Comparison of ENCODE assay signal across 1 cellular context in the genomic region with DNA sequence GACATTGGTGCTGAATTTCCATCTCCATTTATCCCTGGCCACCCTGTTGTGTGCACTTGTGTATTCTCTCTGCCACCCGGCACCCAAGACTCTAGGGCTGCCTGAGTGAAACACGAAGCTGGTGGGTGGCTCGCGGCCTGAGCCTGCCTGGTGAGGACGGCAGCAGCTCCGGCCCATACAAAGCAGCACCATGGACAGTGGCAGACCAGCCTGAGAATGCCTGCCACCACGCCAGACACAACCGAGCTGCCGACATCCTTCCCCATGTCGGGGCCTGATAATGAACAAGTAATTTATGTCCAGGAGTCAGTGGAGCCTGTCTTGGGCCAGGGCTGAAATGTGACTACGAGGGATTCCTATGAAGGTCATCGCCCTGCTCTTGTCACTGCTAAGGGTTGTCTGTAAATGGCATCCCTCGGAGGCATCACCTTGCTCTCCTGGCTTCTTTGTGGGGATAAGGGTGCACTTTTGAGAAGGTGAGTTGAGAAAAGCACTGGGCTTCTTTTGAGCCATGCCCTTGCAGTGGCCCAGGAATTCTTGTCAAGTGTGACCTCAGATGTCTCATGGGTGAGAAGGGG.
A peak's percentile ranks its signal among the peaks of the same experiment; 100 is the strongest.
TF ChIP-seq lines count a peak whose summit lies in the region.

No MANE protein-coding gene starts in this region.

TF ChIP-seq in HepG2, 621 proteins besides CTCF, POLR2A, EP300 and RAD21 (continued from another document and continues in another):
- TF ChIP-seq, protein P1, sequence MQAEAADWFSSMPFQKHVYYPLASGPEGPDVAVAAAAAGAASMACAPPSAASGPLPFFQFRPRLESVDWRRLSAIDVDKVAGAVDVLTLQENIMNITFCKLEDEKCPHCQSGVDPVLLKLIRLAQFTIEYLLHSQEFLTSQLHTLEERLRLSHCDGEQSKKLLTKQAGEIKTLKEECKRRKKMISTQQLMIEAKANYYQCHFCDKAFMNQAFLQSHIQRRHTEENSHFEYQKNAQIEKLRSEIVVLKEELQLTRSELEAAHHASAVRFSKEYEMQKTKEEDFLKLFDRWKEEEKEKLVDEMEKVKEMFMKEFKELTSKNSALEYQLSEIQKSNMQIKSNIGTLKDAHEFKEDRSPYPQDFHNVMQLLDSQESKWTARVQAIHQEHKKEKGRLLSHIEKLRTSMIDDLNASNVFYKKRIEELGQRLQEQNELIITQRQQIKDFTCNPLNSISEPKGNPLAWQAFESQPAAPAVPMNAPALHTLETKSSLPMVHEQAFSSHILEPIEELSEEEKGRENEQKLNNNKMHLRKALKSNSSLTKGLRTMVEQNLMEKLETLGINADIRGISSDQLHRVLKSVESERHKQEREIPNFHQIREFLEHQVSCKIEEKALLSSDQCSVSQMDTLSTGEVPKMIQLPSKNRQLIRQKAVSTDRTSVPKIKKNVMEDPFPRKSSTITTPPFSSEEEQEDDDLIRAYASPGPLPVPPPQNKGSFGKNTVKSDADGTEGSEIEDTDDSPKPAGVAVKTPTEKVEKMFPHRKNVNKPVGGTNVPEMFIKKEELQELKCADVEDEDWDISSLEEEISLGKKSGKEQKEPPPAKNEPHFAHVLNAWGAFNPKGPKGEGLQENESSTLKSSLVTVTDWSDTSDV (CRISPR knock-in tag; IDR thresholded peaks at IDR 0.05), result no peak
- no peak for TF ChIP-seq ZNF382 (CRISPR knock-in tag; IDR thresholded peaks at IDR 0.05; ENCODE audit: borderline replicate concordance)
- no peak for TF ChIP-seq ZFP37 (CRISPR knock-in tag; IDR thresholded peaks at IDR 0.05; ENCODE audit: borderline replicate concordance)
- TF ChIP-seq POGZ (CRISPR knock-in tag; IDR thresholded peaks at IDR 0.05), result no peak
- no peak for TF ChIP-seq RNF2 (conservative IDR thresholded peaks at IDR 0.05; ENCODE audit: low read depth)
- TF ChIP-seq, protein P2, sequence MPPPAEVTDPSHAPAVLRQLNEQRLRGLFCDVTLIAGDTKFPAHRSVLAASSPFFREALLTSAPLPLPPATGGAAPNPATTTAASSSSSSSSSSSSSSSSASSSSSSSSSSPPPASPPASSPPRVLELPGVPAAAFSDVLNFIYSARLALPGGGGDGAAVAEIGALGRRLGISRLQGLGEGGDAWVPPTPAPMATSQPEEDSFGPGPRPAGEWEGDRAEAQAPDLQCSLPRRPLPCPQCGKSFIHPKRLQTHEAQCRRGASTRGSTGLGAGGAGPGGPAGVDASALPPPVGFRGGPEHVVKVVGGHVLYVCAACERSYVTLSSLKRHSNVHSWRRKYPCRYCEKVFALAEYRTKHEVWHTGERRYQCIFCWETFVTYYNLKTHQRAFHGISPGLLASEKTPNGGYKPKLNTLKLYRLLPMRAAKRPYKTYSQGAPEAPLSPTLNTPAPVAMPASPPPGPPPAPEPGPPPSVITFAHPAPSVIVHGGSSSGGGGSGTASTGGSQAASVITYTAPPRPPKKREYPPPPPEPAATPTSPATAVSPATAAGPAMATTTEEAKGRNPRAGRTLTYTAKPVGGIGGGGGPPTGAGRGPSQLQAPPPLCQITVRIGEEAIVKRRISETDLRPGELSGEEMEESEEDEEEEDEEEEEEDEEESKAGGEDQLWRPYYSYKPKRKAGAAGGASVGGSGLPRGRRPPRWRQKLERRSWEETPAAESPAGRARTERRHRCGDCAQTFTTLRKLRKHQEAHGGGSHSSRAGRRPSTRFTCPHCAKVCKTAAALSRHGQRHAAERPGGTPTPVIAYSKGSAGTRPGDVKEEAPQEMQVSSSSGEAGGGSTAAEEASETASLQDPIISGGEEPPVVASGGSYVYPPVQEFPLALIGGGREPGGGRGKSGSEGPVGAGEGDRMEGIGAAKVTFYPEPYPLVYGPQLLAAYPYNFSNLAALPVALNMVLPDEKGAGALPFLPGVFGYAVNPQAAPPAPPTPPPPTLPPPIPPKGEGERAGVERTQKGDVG (CRISPR knock-in tag; IDR thresholded peaks at IDR 0.05; ENCODE audit: borderline replicate concordance), result no peak
- peak; percentile 82; the same call in 1 of the 2 replicates for TF ChIP-seq TSC22D2 (CRISPR knock-in tag; IDR thresholded peaks at IDR 0.05; ENCODE audit: borderline replicate concordance)
- TF ChIP-seq SETDB1 (CRISPR knock-in tag; IDR thresholded peaks at IDR 0.05; ENCODE audit: borderline replicate concordance), result no peak
- TF ChIP-seq ZNF160 (CRISPR knock-in tag; IDR thresholded peaks at IDR 0.05), result peak; percentile 87
- TF ChIP-seq, protein P3, sequence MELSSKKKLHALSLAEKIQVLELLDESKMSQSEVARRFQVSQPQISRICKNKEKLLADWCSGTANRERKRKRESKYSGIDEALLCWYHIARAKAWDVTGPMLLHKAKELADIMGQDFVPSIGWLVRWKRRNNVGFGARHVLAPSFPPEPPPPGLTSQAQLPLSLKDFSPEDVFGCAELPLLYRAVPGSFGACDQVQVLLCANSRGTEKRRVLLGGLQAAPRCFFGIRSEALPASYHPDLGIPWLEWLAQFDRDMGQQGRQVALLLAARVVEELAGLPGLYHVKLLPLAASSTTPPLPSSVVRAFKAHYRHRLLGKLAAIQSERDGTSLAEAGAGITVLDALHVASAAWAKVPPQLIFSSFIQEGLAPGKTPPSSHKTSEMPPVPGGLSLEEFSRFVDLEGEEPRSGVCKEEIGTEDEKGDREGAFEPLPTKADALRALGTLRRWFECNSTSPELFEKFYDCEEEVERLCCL (CRISPR knock-in tag; IDR thresholded peaks at IDR 0.05; ENCODE audit: borderline replicate concordance), result no peak
- no peak for TF ChIP-seq NFIB (CRISPR knock-in tag; IDR thresholded peaks at IDR 0.05; ENCODE audit: borderline replicate concordance)
- TF ChIP-seq ELF1 (CRISPR knock-in tag; IDR thresholded peaks at IDR 0.05), result no peak
- no peak for TF ChIP-seq RFXANK (CRISPR knock-in tag; IDR thresholded peaks at IDR 0.05)
- TF ChIP-seq ZFP36L1 (CRISPR knock-in tag; IDR thresholded peaks at IDR 0.05), result no peak
- no peak for TF ChIP-seq NFYB (CRISPR knock-in tag; IDR thresholded peaks at IDR 0.05)
- TF ChIP-seq, protein P4, sequence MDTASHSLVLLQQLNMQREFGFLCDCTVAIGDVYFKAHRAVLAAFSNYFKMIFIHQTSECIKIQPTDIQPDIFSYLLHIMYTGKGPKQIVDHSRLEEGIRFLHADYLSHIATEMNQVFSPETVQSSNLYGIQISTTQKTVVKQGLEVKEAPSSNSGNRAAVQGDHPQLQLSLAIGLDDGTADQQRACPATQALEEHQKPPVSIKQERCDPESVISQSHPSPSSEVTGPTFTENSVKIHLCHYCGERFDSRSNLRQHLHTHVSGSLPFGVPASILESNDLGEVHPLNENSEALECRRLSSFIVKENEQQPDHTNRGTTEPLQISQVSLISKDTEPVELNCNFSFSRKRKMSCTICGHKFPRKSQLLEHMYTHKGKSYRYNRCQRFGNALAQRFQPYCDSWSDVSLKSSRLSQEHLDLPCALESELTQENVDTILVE (CRISPR knock-in tag; IDR thresholded peaks at IDR 0.05), result peak; percentile 57; the same call in 1 of the 2 replicates
- no peak for TF ChIP-seq ZNF224 (CRISPR knock-in tag; IDR thresholded peaks at IDR 0.05)
- TF ChIP-seq, protein P5, sequence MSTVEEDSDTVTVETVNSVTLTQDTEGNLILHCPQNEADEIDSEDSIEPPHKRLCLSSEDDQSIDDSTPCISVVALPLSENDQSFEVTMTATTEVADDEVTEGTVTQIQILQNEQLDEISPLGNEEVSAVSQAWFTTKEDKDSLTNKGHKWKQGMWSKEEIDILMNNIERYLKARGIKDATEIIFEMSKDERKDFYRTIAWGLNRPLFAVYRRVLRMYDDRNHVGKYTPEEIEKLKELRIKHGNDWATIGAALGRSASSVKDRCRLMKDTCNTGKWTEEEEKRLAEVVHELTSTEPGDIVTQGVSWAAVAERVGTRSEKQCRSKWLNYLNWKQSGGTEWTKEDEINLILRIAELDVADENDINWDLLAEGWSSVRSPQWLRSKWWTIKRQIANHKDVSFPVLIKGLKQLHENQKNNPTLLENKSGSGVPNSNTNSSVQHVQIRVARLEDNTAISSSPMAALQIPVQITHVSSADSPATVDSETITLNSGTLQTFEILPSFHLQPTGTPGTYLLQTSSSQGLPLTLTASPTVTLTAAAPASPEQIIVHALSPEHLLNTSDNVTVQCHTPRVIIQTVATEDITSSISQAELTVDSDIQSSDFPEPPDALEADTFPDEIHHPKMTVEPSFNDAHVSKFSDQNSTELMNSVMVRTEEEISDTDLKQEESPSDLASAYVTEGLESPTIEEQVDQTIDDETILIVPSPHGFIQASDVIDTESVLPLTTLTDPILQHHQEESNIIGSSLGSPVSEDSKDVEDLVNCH (CRISPR knock-in tag; IDR thresholded peaks at IDR 0.05), result no peak
- TF ChIP-seq ZNF138 (CRISPR knock-in tag; IDR thresholded peaks at IDR 0.05; ENCODE audit: low read depth), result peak; percentile 78; the same call in 1 of the 2 replicates
- TF ChIP-seq BHLHE40 (IDR thresholded peaks at IDR 0.05; ENCODE audit: low read length), result no peak
- TF ChIP-seq SOX13 (IDR thresholded peaks at IDR 0.05), result no peak
- TF ChIP-seq SOX13 (CRISPR knock-in tag; conservative IDR thresholded peaks at IDR 0.05 in 1 of 2, IDR thresholded peaks at IDR 0.05 in 1 of 2), result peak in 1 of 2 experiments; percentile 46; a peak in 1 of 4 replicates
- TF ChIP-seq DNMT1 (CRISPR knock-in tag; IDR thresholded peaks at IDR 0.05), result no peak
- TF ChIP-seq ZNF546 (CRISPR knock-in tag; conservative IDR thresholded peaks at IDR 0.05), result 0 out of 2 replicates have a peak, but pooled peaks have one; percentile 65
- peak; percentile 29; the same call in 1 of the 2 replicates for TF ChIP-seq HOXA3 (CRISPR knock-in tag; IDR thresholded peaks at IDR 0.05)
- TF ChIP-seq, protein P6, sequence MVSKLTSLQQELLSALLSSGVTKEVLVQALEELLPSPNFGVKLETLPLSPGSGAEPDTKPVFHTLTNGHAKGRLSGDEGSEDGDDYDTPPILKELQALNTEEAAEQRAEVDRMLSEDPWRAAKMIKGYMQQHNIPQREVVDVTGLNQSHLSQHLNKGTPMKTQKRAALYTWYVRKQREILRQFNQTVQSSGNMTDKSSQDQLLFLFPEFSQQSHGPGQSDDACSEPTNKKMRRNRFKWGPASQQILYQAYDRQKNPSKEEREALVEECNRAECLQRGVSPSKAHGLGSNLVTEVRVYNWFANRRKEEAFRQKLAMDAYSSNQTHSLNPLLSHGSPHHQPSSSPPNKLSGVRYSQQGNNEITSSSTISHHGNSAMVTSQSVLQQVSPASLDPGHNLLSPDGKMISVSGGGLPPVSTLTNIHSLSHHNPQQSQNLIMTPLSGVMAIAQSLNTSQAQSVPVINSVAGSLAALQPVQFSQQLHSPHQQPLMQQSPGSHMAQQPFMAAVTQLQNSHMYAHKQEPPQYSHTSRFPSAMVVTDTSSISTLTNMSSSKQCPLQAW (CRISPR knock-in tag; IDR thresholded peaks at IDR 0.05), result no peak
- no peak for TF ChIP-seq ZNF34 (CRISPR knock-in tag; IDR thresholded peaks at IDR 0.05; ENCODE audit: borderline replicate concordance)
- TF ChIP-seq, protein P7, sequence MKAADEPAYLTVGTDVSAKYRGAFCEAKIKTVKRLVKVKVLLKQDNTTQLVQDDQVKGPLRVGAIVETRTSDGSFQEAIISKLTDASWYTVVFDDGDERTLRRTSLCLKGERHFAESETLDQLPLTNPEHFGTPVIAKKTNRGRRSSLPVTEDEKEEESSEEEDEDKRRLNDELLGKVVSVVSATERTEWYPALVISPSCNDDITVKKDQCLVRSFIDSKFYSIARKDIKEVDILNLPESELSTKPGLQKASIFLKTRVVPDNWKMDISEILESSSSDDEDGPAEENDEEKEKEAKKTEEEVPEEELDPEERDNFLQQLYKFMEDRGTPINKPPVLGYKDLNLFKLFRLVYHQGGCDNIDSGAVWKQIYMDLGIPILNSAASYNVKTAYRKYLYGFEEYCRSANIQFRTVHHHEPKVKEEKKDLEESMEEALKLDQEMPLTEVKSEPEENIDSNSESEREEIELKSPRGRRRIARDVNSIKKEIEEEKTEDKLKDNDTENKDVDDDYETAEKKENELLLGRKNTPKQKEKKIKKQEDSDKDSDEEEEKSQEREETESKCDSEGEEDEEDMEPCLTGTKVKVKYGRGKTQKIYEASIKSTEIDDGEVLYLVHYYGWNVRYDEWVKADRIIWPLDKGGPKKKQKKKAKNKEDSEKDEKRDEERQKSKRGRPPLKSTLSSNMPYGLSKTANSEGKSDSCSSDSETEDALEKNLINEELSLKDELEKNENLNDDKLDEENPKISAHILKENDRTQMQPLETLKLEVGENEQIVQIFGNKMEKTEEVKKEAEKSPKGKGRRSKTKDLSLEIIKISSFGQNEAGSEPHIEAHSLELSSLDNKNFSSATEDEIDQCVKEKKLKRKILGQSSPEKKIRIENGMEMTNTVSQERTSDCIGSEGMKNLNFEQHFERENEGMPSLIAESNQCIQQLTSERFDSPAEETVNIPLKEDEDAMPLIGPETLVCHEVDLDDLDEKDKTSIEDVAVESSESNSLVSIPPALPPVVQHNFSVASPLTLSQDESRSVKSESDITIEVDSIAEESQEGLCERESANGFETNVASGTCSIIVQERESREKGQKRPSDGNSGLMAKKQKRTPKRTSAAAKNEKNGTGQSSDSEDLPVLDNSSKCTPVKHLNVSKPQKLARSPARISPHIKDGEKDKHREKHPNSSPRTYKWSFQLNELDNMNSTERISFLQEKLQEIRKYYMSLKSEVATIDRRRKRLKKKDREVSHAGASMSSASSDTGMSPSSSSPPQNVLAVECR (CRISPR knock-in tag; IDR thresholded peaks at IDR 0.05; ENCODE audit: borderline replicate concordance), result no peak; the same call in 1 of the 2 replicates
- TF ChIP-seq, protein P8, sequence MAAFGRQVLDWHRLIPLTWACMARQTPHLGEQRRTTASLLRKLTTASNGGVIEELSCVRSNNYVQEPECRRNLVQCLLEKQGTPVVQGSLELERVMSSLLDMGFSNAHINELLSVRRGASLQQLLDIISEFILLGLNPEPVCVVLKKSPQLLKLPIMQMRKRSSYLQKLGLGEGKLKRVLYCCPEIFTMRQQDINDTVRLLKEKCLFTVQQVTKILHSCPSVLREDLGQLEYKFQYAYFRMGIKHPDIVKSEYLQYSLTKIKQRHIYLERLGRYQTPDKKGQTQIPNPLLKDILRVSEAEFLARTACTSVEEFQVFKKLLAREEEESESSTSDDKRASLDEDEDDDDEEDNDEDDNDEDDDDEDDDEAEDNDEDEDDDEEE (CRISPR knock-in tag; IDR thresholded peaks at IDR 0.05), result no peak
- TF ChIP-seq, protein P9, sequence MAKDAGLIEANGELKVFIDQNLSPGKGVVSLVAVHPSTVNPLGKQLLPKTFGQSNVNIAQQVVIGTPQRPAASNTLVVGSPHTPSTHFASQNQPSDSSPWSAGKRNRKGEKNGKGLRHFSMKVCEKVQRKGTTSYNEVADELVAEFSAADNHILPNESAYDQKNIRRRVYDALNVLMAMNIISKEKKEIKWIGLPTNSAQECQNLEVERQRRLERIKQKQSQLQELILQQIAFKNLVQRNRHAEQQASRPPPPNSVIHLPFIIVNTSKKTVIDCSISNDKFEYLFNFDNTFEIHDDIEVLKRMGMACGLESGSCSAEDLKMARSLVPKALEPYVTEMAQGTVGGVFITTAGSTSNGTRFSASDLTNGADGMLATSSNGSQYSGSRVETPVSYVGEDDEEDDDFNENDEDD (CRISPR knock-in tag; IDR thresholded peaks at IDR 0.05; ENCODE audit: borderline replicate concordance), result no peak
- TF ChIP-seq NR3C1 (CRISPR knock-in tag; IDR thresholded peaks at IDR 0.05), result no peak
- TF ChIP-seq, protein P10, sequence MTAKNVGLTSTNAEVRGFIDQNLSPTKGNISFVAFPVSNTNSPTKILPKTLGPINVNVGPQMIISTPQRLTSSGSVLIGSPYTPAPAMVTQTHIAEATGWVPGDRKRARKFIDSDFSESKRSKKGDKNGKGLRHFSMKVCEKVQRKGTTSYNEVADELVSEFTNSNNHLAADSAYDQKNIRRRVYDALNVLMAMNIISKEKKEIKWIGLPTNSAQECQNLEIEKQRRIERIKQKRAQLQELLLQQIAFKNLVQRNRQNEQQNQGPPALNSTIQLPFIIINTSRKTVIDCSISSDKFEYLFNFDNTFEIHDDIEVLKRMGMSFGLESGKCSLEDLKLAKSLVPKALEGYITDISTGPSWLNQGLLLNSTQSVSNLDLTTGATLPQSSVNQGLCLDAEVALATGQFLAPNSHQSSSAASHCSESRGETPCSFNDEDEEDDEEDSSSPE (CRISPR knock-in tag; IDR thresholded peaks at IDR 0.05), result no peak
- no peak for TF ChIP-seq HOXD1 (CRISPR knock-in tag; IDR thresholded peaks at IDR 0.05)
